Comparison of ENCODE assay signal across 18 cellular contexts in the genomic region with DNA sequence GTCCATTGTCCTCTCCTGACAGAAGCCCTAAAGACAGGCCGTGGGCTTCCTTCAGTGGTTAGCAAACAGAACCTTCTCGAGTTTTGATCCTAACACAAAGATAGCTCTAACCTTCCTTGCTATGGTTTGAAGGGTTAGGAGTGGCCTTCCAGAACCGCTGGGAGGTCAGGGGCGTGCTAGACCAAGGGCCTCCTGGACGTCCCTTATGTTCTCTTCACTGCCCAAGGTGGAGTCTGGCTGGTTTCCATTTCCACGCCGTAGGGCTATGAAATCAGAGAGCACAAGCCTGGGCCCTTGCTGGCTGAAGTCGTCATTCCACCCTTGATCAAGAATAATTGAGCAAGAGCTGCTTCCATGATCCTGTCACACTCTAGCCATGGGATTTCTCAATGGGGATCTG.
A peak's percentile ranks its signal among the peaks of the same experiment; 100 is the strongest.
DNase-seq lines count a peak whose midpoint lies in the region; ATAC-seq, FAIRE-seq and TF ChIP-seq lines count a peak whose summit lies in the region.
"Had no signal": no experiment of that assay in that cellular context is flagged by ENCODE, and none has a peak within 500 bp of the region (broad histone marks: within the 10 kb centered on the region; RNA-seq: fewer than 3 reads in every experiment).

No MANE protein-coding gene starts in this region.

- H3K4me1 Mint-ChIP-seq in activated T-helper 17 cell treated with anti-CD3 and anti-CD28 coated beads, Interleukin-2, amount 50 U/mL, for 72 hours: peaks cover 26% of the 10 kb centered on the region
- H3K4me1 Mint-ChIP-seq in stimulated activated effector memory CD8-positive, alpha-beta T cell treated with anti-CD3 and anti-CD28 coated beads, Interleukin-12 subunit alpha, Interleukin-12 subunit beta, amount 100 ng/mL, for 72 hours: peaks cover 39% of the 10 kb centered on the region

- no peak for DNase-seq in K562 (ENCODE audit: extremely low read depth in 1 of 4, low spot score in 3 of 4)
- DNase-seq in left colon: no peak
- no peak for DNase-seq in stimulated activated effector memory CD8-positive, alpha-beta T cell treated with anti-CD3 and anti-CD28 coated beads, Interleukin-12 subunit alpha, Interleukin-12 subunit beta, amount 100 ng/mL, for 72 hours (ENCODE audit: low spot score in 2 of 2)
- DNase-seq in SHP77 treated with DMSO at 0.1 percent for 48 hours (lab: John Stamatoyannopoulos, UW): no peak
- no peak for DNase-seq in stimulated activated CD4-positive, alpha-beta T cell treated with anti-CD3 and anti-CD28 coated beads, Interleukin-2, amount 100 ng/mL, for 24 hours
- DNase-seq in activated CD4-positive, alpha-beta T cell treated with anti-CD3 and anti-CD28 coated beads, Interleukin-2, amount 50 U/mL, for 4 hours: no peak
- DNase-seq: C1 segment of cervical spinal cord; Calu3; CD4-positive, alpha-beta memory T cell; COR-L47; DMS53; DMS79 treated with DMSO at 0.1 percent for 48 hours; GF-D8; GM23248; H9 had no signal

- BruUV-seq in K562 (replicated peaks; lab: Mats Ljungman, UMichigan): no TSS peak

- no peak overlapping the region for H3K27ac ChIP-seq in K562 (ENCODE audit: extremely low read depth, low read depth, low read length)
- H3K27ac ChIP-seq: GM23248 had no signal

- POLR2A ChIA-PET in K562 (lab: Yijun Ruan, JAX): no interaction called here

- no peaks in the 10 kb centered on the region for H4K20me1 ChIP-seq in K562 (replicated peaks; ENCODE audit: control insufficient read depth, insufficient read depth, low read length)

- 70% methylated on average over 8 of the region's 8 CpGs for WGBS in K562 (ENCODE audit: insufficient coverage, low coverage, missing lambda C conversion rate)

- no peak for FAIRE-seq in K562 (lab: Jason Lieb, UNC)

- peaks cover 23% of the 10 kb centered on the region for H3K36me3 Mint-ChIP-seq in activated T-helper 17 cell treated with anti-CD3 and anti-CD28 coated beads, Interleukin-2, amount 50 U/mL, for 72 hours (ENCODE audit: low read depth)
- H3K36me3 Mint-ChIP-seq in stimulated activated effector memory CD8-positive, alpha-beta T cell treated with anti-CD3 and anti-CD28 coated beads, Interleukin-12 subunit alpha, Interleukin-12 subunit beta, amount 100 ng/mL, for 72 hours: peaks cover 52% of the 10 kb centered on the region

- H3K27me3 Mint-ChIP-seq in activated T-helper 17 cell treated with anti-CD3 and anti-CD28 coated beads, Interleukin-2, amount 50 U/mL, for 72 hours: no peaks in the 10 kb centered on the region
- H3K27me3 Mint-ChIP-seq: CD4-positive, alpha-beta memory T cell had no signal

- intact Hi-C loops in K562 (cut with micrococcal nuclease): no loop called here
- intact Hi-C loops in left colon (cut with DNase I, micrococcal nuclease): no loop called here

- no peaks in the 10 kb centered on the region for H3K27me3 ChIP-seq in K562 (ENCODE audit: control insufficient read depth in 2 of 2, insufficient read depth in 2 of 2, low read length in 2 of 2)

- no peaks in the 10 kb centered on the region for H3K9me3 Mint-ChIP-seq in activated T-helper 17 cell treated with anti-CD3 and anti-CD28 coated beads, Interleukin-2, amount 50 U/mL, for 72 hours
- no peaks in the 10 kb centered on the region for H3K9me3 Mint-ChIP-seq in stimulated activated effector memory CD8-positive, alpha-beta T cell treated with anti-CD3 and anti-CD28 coated beads, Interleukin-12 subunit alpha, Interleukin-12 subunit beta, amount 100 ng/mL, for 72 hours
- H3K9me3 Mint-ChIP-seq: H9 had no signal

- no peaks in the 10 kb centered on the region for H3K9me1 ChIP-seq in K562 (ENCODE audit: control insufficient read depth, insufficient read depth, low read length)

- no peak overlapping the region for H3K4me2 ChIP-seq in K562 (ENCODE audit: insufficient read depth, low read length)

- H3K4me1 ChIP-seq in K562 (replicated peaks in 1 of 2; ENCODE audit: control insufficient read depth in 2 of 2, insufficient read depth in 2 of 2, low read length in 2 of 2): peaks cover 0 to 4% of the 10 kb centered on the region in 2 experiments; a peak in 3 of 5 replicates

- no peak for TF ChIP-seq EP300 in K562 (IDR thresholded peaks at IDR 0.05; ENCODE audit: low read length)

- H3K79me2 ChIP-seq in K562 (ENCODE audit: control insufficient read depth, insufficient read depth, low read length): peaks cover 2% of the 10 kb centered on the region; the same call in 2 of the 3 replicates

- no peak overlapping the region for H3K4me3 ChIP-seq in K562
- H3K4me3 ChIP-seq: GM23248 had no signal

- no peak for TF ChIP-seq CTCF in K562 (IDR thresholded peaks at IDR 0.05 in 2 of 3, conservative IDR thresholded peaks at IDR 0.05 in 1 of 3; ENCODE audit: insufficient read depth in 2 of 3, low read depth in 1 of 3, low read length in 3 of 3)

- no peak overlapping the region for H3K9ac ChIP-seq in K562 (ENCODE audit: insufficient read depth in 1 of 2, low read depth in 2 of 2, low read length in 2 of 2)
- H3K9ac ChIP-seq: GM23248 had no signal

- no peaks in the 10 kb centered on the region for H3K9me3 ChIP-seq in K562 (replicated peaks; ENCODE audit: control insufficient read depth, insufficient read depth, low read depth, low read length)

- CTCF ChIA-PET in K562 (lab: Yijun Ruan, JAX; ENCODE audit: low intra/inter-chr PET ratio): interaction anchor here (0.6 kb wide), 1 partner anchor 231 kb away, joined by 4 read pairs; no protein-coding TSS in a partner anchor

- peaks cover 21% of the 10 kb centered on the region; the same call in 2 of the 3 replicates for H3K36me3 ChIP-seq in K562 (ENCODE audit: control insufficient read depth, insufficient read depth, low read length)

- in situ Hi-C loops in K562 (cut with MboI): no loop called here

- TF ChIP-seq RAD21 in K562 (CRISPR knock-in tag; conservative IDR thresholded peaks at IDR 0.05 in 1 of 2, IDR thresholded peaks at IDR 0.05 in 1 of 2): no peak

- TF ChIP-seq POLR2A in K562 (conservative IDR thresholded peaks at IDR 0.05) (no peak), GM18505 (IDR thresholded peaks at IDR 0.05; ENCODE audit: borderline replicate concordance, extremely low read depth, insufficient read depth, insufficient read length) (no peak)

- no peak overlapping the region for H3K4me3 Mint-ChIP-seq in activated T-helper 17 cell treated with anti-CD3 and anti-CD28 coated beads, Interleukin-2, amount 50 U/mL, for 72 hours
- no peak overlapping the region for H3K4me3 Mint-ChIP-seq in stimulated activated effector memory CD8-positive, alpha-beta T cell treated with anti-CD3 and anti-CD28 coated beads, Interleukin-12 subunit alpha, Interleukin-12 subunit beta, amount 100 ng/mL, for 72 hours
- H3K4me3 Mint-ChIP-seq: H9 had no signal

- ATAC-seq in activated T-helper 17 cell treated with anti-CD3 and anti-CD28 coated beads, Interleukin-2, amount 50 U/mL, for 72 hours (replicated peaks): no peak
- peak; percentile 47 for ATAC-seq in K562
- ATAC-seq in left colon: peak; percentile 6
- ATAC-seq in stimulated activated effector memory CD8-positive, alpha-beta T cell treated with anti-CD3 and anti-CD28 coated beads, Interleukin-12 subunit alpha, Interleukin-12 subunit beta, amount 100 ng/mL, for 72 hours: no peak
- no peak for ATAC-seq in GM18505 (IDR thresholded peaks at IDR 0.05; ENCODE audit: unreplicated experiment)
- ATAC-seq: HCT116 had no signal

- no peak overlapping the region for H2AFZ ChIP-seq in K562 (ENCODE audit: low read depth, low read length)
- H2AFZ ChIP-seq: GM23248 had no signal

- peak overlapping the region; percentile 8 for H3K27ac Mint-ChIP-seq in activated T-helper 17 cell treated with anti-CD3 and anti-CD28 coated beads, Interleukin-2, amount 50 U/mL, for 72 hours
- peak overlapping the region; percentile 32 for H3K27ac Mint-ChIP-seq in stimulated activated effector memory CD8-positive, alpha-beta T cell treated with anti-CD3 and anti-CD28 coated beads, Interleukin-12 subunit alpha, Interleukin-12 subunit beta, amount 100 ng/mL, for 72 hours

TF ChIP-seq in K562, 482 proteins besides CTCF, POLR2A, EP300 and RAD21 (continues in another document):
- TF ChIP-seq, protein P1, sequence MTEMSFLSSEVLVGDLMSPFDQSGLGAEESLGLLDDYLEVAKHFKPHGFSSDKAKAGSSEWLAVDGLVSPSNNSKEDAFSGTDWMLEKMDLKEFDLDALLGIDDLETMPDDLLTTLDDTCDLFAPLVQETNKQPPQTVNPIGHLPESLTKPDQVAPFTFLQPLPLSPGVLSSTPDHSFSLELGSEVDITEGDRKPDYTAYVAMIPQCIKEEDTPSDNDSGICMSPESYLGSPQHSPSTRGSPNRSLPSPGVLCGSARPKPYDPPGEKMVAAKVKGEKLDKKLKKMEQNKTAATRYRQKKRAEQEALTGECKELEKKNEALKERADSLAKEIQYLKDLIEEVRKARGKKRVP (CRISPR knock-in tag; IDR thresholded peaks at IDR 0.05): no peak
- TF ChIP-seq ZKSCAN8 (CRISPR knock-in tag; IDR thresholded peaks at IDR 0.05) (no peak), NCOA2 (IDR thresholded peaks at IDR 0.05; ENCODE audit: partially characterized antibody in 2 of 2) (no peak), BRD9 (IDR thresholded peaks at IDR 0.05; ENCODE audit: low read depth, partially characterized antibody) (no peak), RNF2 (IDR thresholded peaks at IDR 0.05) (no peak), SMARCB1 (IDR thresholded peaks at IDR 0.05; ENCODE audit: insufficient read length, low read depth) (no peak), SMAD3 (CRISPR knock-in tag; conservative IDR thresholded peaks at IDR 0.05) (no peak), ZNF197 (CRISPR knock-in tag; IDR thresholded peaks at IDR 0.05; ENCODE audit: low read depth) (no peak), SMC3 (conservative IDR thresholded peaks at IDR 0.05; ENCODE audit: insufficient read depth, low read depth, low read length) (no peak), ZNF408 (CRISPR knock-in tag; IDR thresholded peaks at IDR 0.05; ENCODE audit: low read depth) (no peak), ZNF717 (CRISPR knock-in tag; IDR thresholded peaks at IDR 0.05) (no peak), FOS (IDR thresholded peaks at IDR 0.05; ENCODE audit: extremely low read depth, insufficient read length) (no peak), CC2D1A (IDR thresholded peaks at IDR 0.05) (no peak), ZNF77 (CRISPR knock-in tag; IDR thresholded peaks at IDR 0.05) (no peak)

Comparison
In these comparisons a context has a peak if more than half of its experiments do, and no peak if none do; other contexts are left out.
1. ATAC-seq: peak in K562 (single experiment) and left colon (single experiment); none in activated T-helper 17 cell treated with anti-CD3 and anti-CD28 coated beads, Interleukin-2, amount 50 U/mL, for 72 hours (single experiment), stimulated activated effector memory CD8-positive, alpha-beta T cell treated with anti-CD3 and anti-CD28 coated beads, Interleukin-12 subunit alpha, Interleukin-12 subunit beta, amount 100 ng/mL, for 72 hours (single experiment) and GM18505 (single experiment).